In the genomic region with DNA sequence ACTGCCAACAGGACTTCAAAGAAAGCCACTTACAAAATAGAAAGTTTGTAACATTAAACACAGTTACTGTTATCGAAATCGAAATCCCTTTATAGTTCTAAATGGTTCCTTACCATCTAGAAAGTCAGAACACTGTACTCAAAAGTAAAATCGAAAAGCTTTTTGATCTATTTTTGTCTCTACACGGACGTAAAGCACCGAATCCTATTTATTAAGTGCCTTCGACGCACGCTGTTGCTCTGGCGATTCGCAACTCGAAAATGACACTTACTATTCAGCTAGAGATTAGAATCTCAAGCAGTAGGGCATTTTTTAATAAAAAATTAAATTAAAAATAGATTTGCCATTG, we compare ENCODE assay signal across 19 cellular contexts.
DNase-seq lines count a peak whose midpoint lies in the region; ATAC-seq, FAIRE-seq and TF ChIP-seq lines count a peak whose summit lies in the region.
"Had no signal": no experiment of that assay in that cellular context is flagged by ENCODE, and none has a peak within 500 bp of the region (broad histone marks: within the 10 kb centered on the region; RNA-seq: fewer than 3 reads in every experiment).

No MANE protein-coding gene starts in this region.

- TF ChIP-seq CTCF in coronary artery (IDR thresholded peaks at IDR 0.05) (no peak), nephron progenitor cell (IDR thresholded peaks at IDR 0.05) (no peak), HepG2 (CRISPR knock-in tag; IDR thresholded peaks at IDR 0.05) (no peak)

- H3K27ac Mint-ChIP-seq in nephron progenitor cell = no peak overlapping the region
- H3K27ac Mint-ChIP-seq: activated CD8-positive, alpha-beta T cell treated with anti-CD3 and anti-CD28 coated beads, Interleukin-2, amount 10 ng/mL, durations not matched to agents 7 days and 5 days; activated T-helper 17 cell treated with anti-CD3 and anti-CD28 coated beads, Interleukin-2, amount 50 U/mL, for 72 hours; naive thymus-derived CD4-positive, alpha-beta T cell had no signal

- H3K27ac ChIP-seq in coronary artery (peak overlapping the region; percentile 75 to 84), HepG2 (ENCODE audit: extremely low read length, insufficient read depth, low read length) (no peak overlapping the region)
- H3K27ac ChIP-seq: hepatocyte, SJCRH30 had no signal

- no peak overlapping the region for H3K9ac ChIP-seq in HepG2 (ENCODE audit: insufficient read depth, low read depth, low read length)

- no peaks in the 10 kb centered on the region for H3K27me3 Mint-ChIP-seq in nephron progenitor cell (ENCODE audit: low read depth, poor library complexity)
- H3K27me3 Mint-ChIP-seq: activated T-helper 17 cell treated with anti-CD3 and anti-CD28 coated beads, Interleukin-2, amount 50 U/mL, for 72 hours; naive thymus-derived CD4-positive, alpha-beta T cell had no signal

- no peaks in the 10 kb centered on the region for H3K36me3 ChIP-seq in HepG2 (replicated peaks in 1 of 2; ENCODE audit: control insufficient read depth in 1 of 2, insufficient read depth in 2 of 2, low read length in 2 of 2)
- H3K36me3 ChIP-seq: SJCRH30 had no signal

- intact Hi-C loops in HepG2 (cut with micrococcal nuclease; ENCODE audit: unreplicated experiment) = no loop called here

- in situ Hi-C loops in HepG2 (cut with HindIII; ENCODE audit: extremely low pct_ligation_motif_present, low pct_unique_long_range_greater_than_20kb) = no loop called here

- no peak overlapping the region for H2AFZ ChIP-seq in HepG2 (ENCODE audit: low read length)
- H2AFZ ChIP-seq: hepatocyte had no signal

- DNase-seq in coronary artery (ENCODE audit: low spot score) = no peak
- no peak for DNase-seq in DMS79 (lab: John Stamatoyannopoulos, UW)
- DNase-seq in globus pallidus (ENCODE audit: low spot score) = no peak
- DNase-seq in nephron progenitor cell = no peak
- DNase-seq in HepG2 (ENCODE audit: low spot score) = no peak
- DNase-seq: activated CD8-positive, alpha-beta T cell treated with anti-CD3 and anti-CD28 coated beads, Interleukin-2, amount 10 ng/mL, durations not matched to agents 7 days and 5 days; erythroblast; HCEC 1CT; naive thymus-derived CD4-positive, alpha-beta T cell; NCI-H2107; NK-92 treated with Interleukin-12 subunit alpha and Interleukin-12 subunit beta, amount 100 ng/mL, for 24 hours; SJCRH30 had no signal

- no peaks in the 10 kb centered on the region for H4K20me1 ChIP-seq in HepG2 (ENCODE audit: insufficient read depth, low read length)

- POLR2A ChIA-PET in HepG2 (lab: Yijun Ruan, JAX) = no interaction called here

- TF ChIP-seq EP300 in HepG2 (IDR thresholded peaks at IDR 0.05; ENCODE audit: low read depth in 2 of 2, low read length in 2 of 2) (no peak), HepG2 (CRISPR knock-in tag; IDR thresholded peaks at IDR 0.05; ENCODE audit: borderline replicate concordance) (no peak)

- no TSS peak for BruUV-seq in HepG2 (replicated peaks; lab: Mats Ljungman, UMichigan)

- CTCF ChIA-PET in HepG2 (lab: Yijun Ruan, JAX; ENCODE audit: low intra/inter-chr PET ratio, low total read pairs) = no interaction called here

- H3K4me3 Mint-ChIP-seq in nephron progenitor cell = no peak overlapping the region
- H3K4me3 Mint-ChIP-seq: activated CD8-positive, alpha-beta T cell treated with anti-CD3 and anti-CD28 coated beads, Interleukin-2, amount 10 ng/mL, durations not matched to agents 7 days and 5 days; activated T-helper 17 cell treated with anti-CD3 and anti-CD28 coated beads, Interleukin-2, amount 50 U/mL, for 72 hours; naive thymus-derived CD4-positive, alpha-beta T cell had no signal

- TF ChIP-seq RAD21 in HepG2 (CRISPR knock-in tag; IDR thresholded peaks at IDR 0.05) = no peak

- H3K79me2 ChIP-seq in HepG2 (ENCODE audit: insufficient read depth, low read length) = no peaks in the 10 kb centered on the region

- peaks cover 11% of the 10 kb centered on the region for H3K4me1 Mint-ChIP-seq in nephron progenitor cell
- H3K4me1 Mint-ChIP-seq: activated T-helper 17 cell treated with anti-CD3 and anti-CD28 coated beads, Interleukin-2, amount 50 U/mL, for 72 hours; naive thymus-derived CD4-positive, alpha-beta T cell had no signal

- no peak for TF ChIP-seq POLR2A in GM18505 (IDR thresholded peaks at IDR 0.05; ENCODE audit: borderline replicate concordance, extremely low read depth, insufficient read depth, insufficient read length)
- TF ChIP-seq POLR2A in HepG2 (IDR thresholded peaks at IDR 0.05; ENCODE audit: insufficient read depth in 1 of 2, low read depth in 2 of 2, low read length in 2 of 2) = no peak

- H3K9me3 ChIP-seq in HepG2 (ENCODE audit: low read length) = no peaks in the 10 kb centered on the region
- H3K9me3 ChIP-seq: SJCRH30 had no signal

- H3K9me3 Mint-ChIP-seq in nephron progenitor cell = peaks cover 14% of the 10 kb centered on the region

- H3K4me3 ChIP-seq in coronary artery (peak overlapping the region; percentile 50), HepG2 (replicated peaks in 1 of 3; ENCODE audit: insufficient read depth in 1 of 3, low read depth in 2 of 3, low read length in 3 of 3) (no peak overlapping the region)
- H3K4me3 ChIP-seq: hepatocyte, SJCRH30 had no signal

- H3K4me1 ChIP-seq in HepG2 (ENCODE audit: insufficient read depth, low read length) = peaks cover 35% of the 10 kb centered on the region
- H3K4me1 ChIP-seq: SJCRH30 had no signal

- WGBS in HepG2 (ENCODE audit: low lambda C conversion rate) = 96% methylated on average over 12 of the region's 12 CpGs

- H3K36me3 Mint-ChIP-seq in nephron progenitor cell (ENCODE audit: low read depth) = peaks cover 15% of the 10 kb centered on the region

- FAIRE-seq in HepG2 (lab: Jason Lieb, UNC) = no peak
- FAIRE-seq: colon, HTR-8/SVneo had no signal

- no peak overlapping the region for H3K4me2 ChIP-seq in HepG2 (ENCODE audit: low read depth, low read length)
- H3K4me2 ChIP-seq: hepatocyte had no signal

- no peaks in the 10 kb centered on the region for H3K27me3 ChIP-seq in HepG2 (ENCODE audit: control insufficient read depth in 1 of 2, insufficient read depth in 2 of 2, low read length in 2 of 2)
- H3K27me3 ChIP-seq: hepatocyte, SJCRH30 had no signal

- ATAC-seq in GM18505 (IDR thresholded peaks at IDR 0.05; ENCODE audit: unreplicated experiment) (peak; percentile 61), GM21529 (IDR thresholded peaks at IDR 0.05; ENCODE audit: unreplicated experiment) (peak; percentile 67), HG03378 (IDR thresholded peaks at IDR 0.05; ENCODE audit: unreplicated experiment) (peak; percentile 52), HepG2 (no peak)
- ATAC-seq: activated CD8-positive, alpha-beta T cell treated with anti-CD3 and anti-CD28 coated beads, Interleukin-2, amount 10 ng/mL, durations not matched to agents 7 days and 5 days; activated T-helper 17 cell treated with anti-CD3 and anti-CD28 coated beads, Interleukin-2, amount 50 U/mL, for 72 hours; naive thymus-derived CD4-positive, alpha-beta T cell had no signal

TF ChIP-seq in HepG2, 621 proteins besides CTCF, POLR2A, EP300 and RAD21:
- TF ChIP-seq HMGA1 (CRISPR knock-in tag; conservative IDR thresholded peaks at IDR 0.05) = no peak
- no peak for TF ChIP-seq ZNF841 (CRISPR knock-in tag; IDR thresholded peaks at IDR 0.05; ENCODE audit: borderline replicate concordance)
- TF ChIP-seq KLF6 (CRISPR knock-in tag; IDR thresholded peaks at IDR 0.05) = no peak
- TF ChIP-seq ZSCAN12 (CRISPR knock-in tag; IDR thresholded peaks at IDR 0.05) = no peak
- TF ChIP-seq, protein P1, sequence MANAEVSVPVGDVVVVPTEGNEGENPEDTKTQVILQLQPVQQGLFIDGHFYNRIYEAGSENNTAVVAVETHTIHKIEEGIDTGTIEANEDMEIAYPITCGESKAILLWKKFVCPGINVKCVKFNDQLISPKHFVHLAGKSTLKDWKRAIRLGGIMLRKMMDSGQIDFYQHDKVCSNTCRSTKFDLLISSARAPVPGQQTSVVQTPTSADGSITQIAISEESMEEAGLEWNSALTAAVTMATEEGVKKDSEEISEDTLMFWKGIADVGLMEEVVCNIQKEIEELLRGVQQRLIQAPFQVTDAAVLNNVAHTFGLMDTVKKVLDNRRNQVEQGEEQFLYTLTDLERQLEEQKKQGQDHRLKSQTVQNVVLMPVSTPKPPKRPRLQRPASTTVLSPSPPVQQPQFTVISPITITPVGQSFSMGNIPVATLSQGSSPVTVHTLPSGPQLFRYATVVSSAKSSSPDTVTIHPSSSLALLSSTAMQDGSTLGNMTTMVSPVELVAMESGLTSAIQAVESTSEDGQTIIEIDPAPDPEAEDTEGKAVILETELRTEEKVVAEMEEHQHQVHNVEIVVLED (CRISPR knock-in tag; IDR thresholded peaks at IDR 0.05; ENCODE audit: borderline replicate concordance) = no peak
- TF ChIP-seq NCOA1 (CRISPR knock-in tag; IDR thresholded peaks at IDR 0.05) = no peak
- TF ChIP-seq, protein P2, sequence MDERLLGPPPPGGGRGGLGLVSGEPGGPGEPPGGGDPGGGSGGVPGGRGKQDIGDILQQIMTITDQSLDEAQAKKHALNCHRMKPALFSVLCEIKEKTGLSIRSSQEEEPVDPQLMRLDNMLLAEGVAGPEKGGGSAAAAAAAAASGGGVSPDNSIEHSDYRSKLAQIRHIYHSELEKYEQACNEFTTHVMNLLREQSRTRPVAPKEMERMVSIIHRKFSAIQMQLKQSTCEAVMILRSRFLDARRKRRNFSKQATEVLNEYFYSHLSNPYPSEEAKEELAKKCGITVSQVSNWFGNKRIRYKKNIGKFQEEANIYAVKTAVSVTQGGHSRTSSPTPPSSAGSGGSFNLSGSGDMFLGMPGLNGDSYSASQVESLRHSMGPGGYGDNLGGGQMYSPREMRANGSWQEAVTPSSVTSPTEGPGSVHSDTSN (CRISPR knock-in tag; IDR thresholded peaks at IDR 0.05) = no peak
